8 cellular contexts compared by ENCODE assay signal in genomic region chr9:4792572-4793411, GRCh38. TPM values are rescaled to one million over a fixed set of nuclear protein-coding genes. Genes with fewer than 3 reads are reported as not detected.
A peak's percentile ranks its signal among the peaks of the same experiment; 100 is the strongest.
DNase-seq lines count a peak whose midpoint lies in the region; ATAC-seq and TF ChIP-seq lines count a peak whose summit lies in the region.

Gene RCL1, plus strand, starts transcription at chr9:4792944. Its CDS starts 148 bp downstream, at chr9:4793092.

- H3K4me1 ChIP-seq in Panc1 (ENCODE audit: control insufficient read depth, insufficient read depth, low read length) (peaks cover 2% of the 10 kb centered on the region; the same call in 1 of the 2 replicates), esophagus muscularis mucosa (peaks cover 13 to 31% (median 25%) of the 10 kb centered on the region in 4 donors), muscle layer of duodenum (ENCODE audit: control insufficient read depth in 1 of 2, insufficient read depth in 2 of 2, low read length in 2 of 2) (peaks cover 2 to 7% of the 10 kb centered on the region in 2 donors)

- H3K9me3 ChIP-seq in Panc1 (ENCODE audit: control insufficient read depth, insufficient read depth, low read depth, low read length) (no peaks in the 10 kb centered on the region), esophagus muscularis mucosa (no peaks in the 10 kb centered on the region), muscle layer of duodenum (ENCODE audit: control insufficient read depth in 1 of 2, low read length in 2 of 2) (no peaks in the 10 kb centered on the region)

- H3K27me3 ChIP-seq in Panc1 (ENCODE audit: control insufficient read depth, insufficient read depth, low read length) (no peaks in the 10 kb centered on the region), esophagus muscularis mucosa (no peaks in the 10 kb centered on the region), muscle layer of duodenum (ENCODE audit: low read depth, low read length) (no peaks in the 10 kb centered on the region)

- peak; percentile 91 for DNase-seq in DMS53 (lab: John Stamatoyannopoulos, UW)
- DNase-seq in KG1 (lab: John Stamatoyannopoulos, UW) = peak; percentile 88
- peak; percentile 20 for DNase-seq in Panc1 (ENCODE audit: low read depth, low spot score)
- peak; percentile 97 to 98 for DNase-seq in activated T-cell treated with anti-CD3 and anti-CD28 coated beads, Interleukin-2, amount 50 U/mL, for 48 hours
- DNase-seq in esophagus muscularis mucosa (ENCODE audit: extremely low spot score) = peak; percentile 97
- DNase-seq in stimulated activated CD8-positive, alpha-beta memory T cell treated with anti-CD3 and anti-CD28 coated beads, Interleukin-7, amount 100 ng/mL, for 4 hours (ENCODE audit: low read depth in 2 of 2) = peak; percentile 86 to 96

- TF ChIP-seq EP300 in esophagus muscularis mucosa (IDR thresholded peaks at IDR 0.05) = no peak

- 0% methylated on average over 18 of the region's 100 CpGs for WGBS in esophagus muscularis mucosa

- in situ Hi-C loops in Panc1 (cut with HindIII; ENCODE audit: low pct_unique_long_range_greater_than_20kb, low sequenced_read_pairs) = no loop called here

- POLR2A ChIA-PET in Panc1 (lab: Charles Lee) = no interaction called here

- H3K27ac ChIP-seq in Panc1 (ENCODE audit: low read length) = peak within 1 kb of the TSS; percentile 57
- peak within 1 kb of the TSS; percentile 73 to 85 (median 78) for H3K27ac ChIP-seq in esophagus muscularis mucosa (replicated peaks in 1 of 4)
- peak within 1 kb of the TSS; percentile 39 for H3K27ac ChIP-seq in muscle layer of duodenum (ENCODE audit: low read length)

- H3K36me3 ChIP-seq in Panc1 (ENCODE audit: control insufficient read depth, insufficient read depth, low read length) (no peaks in the 10 kb centered on the region; the same call in 1 of the 2 replicates), esophagus muscularis mucosa (no peaks in the 10 kb centered on the region), muscle layer of duodenum (ENCODE audit: control insufficient read depth in 1 of 2, insufficient read depth in 2 of 2, low read length in 2 of 2) (no peaks in the 10 kb centered on the region)

- peak; percentile 96 for ATAC-seq in GM21723 (IDR thresholded peaks at IDR 0.05; ENCODE audit: unreplicated experiment)
- ATAC-seq in Panc1 = peak; percentile 97

- no TSS peak for BruUV-seq in Panc1 (replicated peaks; lab: Mats Ljungman, UMichigan)

- peak; percentile 56 for TF ChIP-seq POLR2A in esophagus muscularis mucosa (IDR thresholded peaks at IDR 0.05; ENCODE audit: low read depth)

- TF ChIP-seq CTCF in Panc1 (IDR thresholded peaks at IDR 0.05) (no peak), esophagus muscularis mucosa (IDR thresholded peaks at IDR 0.05) (no peak)

- intact Hi-C loops in Panc1 (cut with micrococcal nuclease; ENCODE audit: unreplicated experiment) = no loop called here
- intact Hi-C loops in esophagus muscularis mucosa (cut with DNase I) = loop anchor here (5.0 to 10.0 kb wide), 3 partner anchors 50 to 1212 kb away; partner anchors contain the start of genes AK3 and JAK2

- peak within 1 kb of the TSS; percentile 65 to 66 for H3K4me3 ChIP-seq in Panc1 (ENCODE audit: low read depth in 2 of 2, low read length in 2 of 2)
- peak within 1 kb of the TSS; percentile 71 to 77 (median 73) for H3K4me3 ChIP-seq in esophagus muscularis mucosa
- H3K4me3 ChIP-seq in muscle layer of duodenum (ENCODE audit: low read depth in 1 of 2, low read length in 2 of 2) = peak within 1 kb of the TSS; percentile 89 to 93

- CTCF ChIA-PET in Panc1 (lab: Charles Lee) = no interaction called here

RNA-seq across cellular contexts. Expression of gene RCL1, which starts in this region (rescaled TPM):
- total RNA-seq in Panc1 (2021; ENCODE audit: unreplicated experiment) (11.2 TPM), esophagus muscularis mucosa (10 to 100 TPM; 13.4 to 19.1 (median 14.9) TPM)
- 6.7 TPM for polyA plus RNA-seq in Panc1 (2012; ENCODE audit: insufficient read length)

Comparison
In these comparisons a context has a peak if more than half of its experiments do, and no peak if none do; other contexts are left out.
1. Peak in every context shown above with its lines: DNase-seq, ATAC-seq, H3K4me3 ChIP-seq and H3K27ac ChIP-seq.
2. DNase-seq: peak in every context shown above with its lines; median percentile 98 in activated T-cell treated with anti-CD3 and anti-CD28 coated beads, Interleukin-2, amount 50 U/mL, for 48 hours; 97 in esophagus muscularis mucosa; 91 in DMS53; 91 in stimulated activated CD8-positive, alpha-beta memory T cell treated with anti-CD3 and anti-CD28 coated beads, Interleukin-7, amount 100 ng/mL, for 4 hours; 88 in KG1; 20 in Panc1.